In the genomic region with DNA sequence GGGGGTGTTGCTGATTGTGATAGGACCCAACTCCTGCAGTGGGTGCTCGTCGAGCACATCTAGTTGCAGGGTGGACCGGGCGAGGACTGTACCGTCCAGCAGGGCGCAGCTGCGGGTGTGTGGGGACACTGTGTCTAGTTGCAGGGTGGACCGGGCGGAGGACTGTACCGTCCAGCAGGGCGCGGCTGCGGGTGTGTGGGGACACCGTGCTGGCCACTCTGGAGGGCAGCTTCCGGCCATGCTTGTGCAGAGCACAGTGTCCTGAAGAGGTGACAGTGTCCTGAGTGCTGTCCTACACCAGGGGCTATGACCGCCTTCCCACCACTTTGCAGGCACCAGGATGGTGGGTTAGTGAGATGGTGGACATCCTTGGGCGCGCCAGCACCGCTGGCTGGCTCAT, we compare ENCODE assay signal across 2 cellular contexts.
TF ChIP-seq lines count a peak whose summit lies in the region.

No MANE protein-coding gene starts in this region.

TF ChIP-seq in HepG2, 621 proteins besides CTCF, POLR2A, EP300 and RAD21:
- TF ChIP-seq ZSCAN25 (CRISPR knock-in tag; IDR thresholded peaks at IDR 0.05), result no peak
- no peak for TF ChIP-seq CBX1 (IDR thresholded peaks at IDR 0.05; ENCODE audit: low read depth)
- no peak for TF ChIP-seq ZNF749 (CRISPR knock-in tag; IDR thresholded peaks at IDR 0.05; ENCODE audit: borderline replicate concordance)
- no peak for TF ChIP-seq SMYD3 (CRISPR knock-in tag; IDR thresholded peaks at IDR 0.05)
- TF ChIP-seq TBX2 (CRISPR knock-in tag; IDR thresholded peaks at IDR 0.05; ENCODE audit: borderline replicate concordance), result no peak
- TF ChIP-seq ZNF547 (CRISPR knock-in tag; IDR thresholded peaks at IDR 0.05), result no peak
- no peak for TF ChIP-seq PRPF4 (IDR thresholded peaks at IDR 0.05; ENCODE audit: low read depth, low read length, poor library complexity, severe bottlenecking)

TF ChIP-seq in SK-N-SH treated with all-trans-retinoic acid at 6 μM for 48 hours, 23 proteins besides CTCF, POLR2A, EP300 and RAD21:
- TF ChIP-seq ZNF8 (CRISPR knock-in tag; IDR thresholded peaks at IDR 0.05), result no peak
- no peak for TF ChIP-seq ZFP3 (CRISPR knock-in tag; IDR thresholded peaks at IDR 0.05)
- TF ChIP-seq ZNF70 (CRISPR knock-in tag; IDR thresholded peaks at IDR 0.05), result no peak
- TF ChIP-seq RARB (CRISPR knock-in tag; IDR thresholded peaks at IDR 0.05), result no peak
- TF ChIP-seq PPARA (CRISPR knock-in tag; IDR thresholded peaks at IDR 0.05; ENCODE audit: borderline replicate concordance), result no peak
- TF ChIP-seq TSHZ2 (CRISPR knock-in tag; IDR thresholded peaks at IDR 0.05), result no peak
- no peak for TF ChIP-seq ZFP30 (CRISPR knock-in tag; IDR thresholded peaks at IDR 0.05)
- TF ChIP-seq ZNF565 (CRISPR knock-in tag; conservative IDR thresholded peaks at IDR 0.05; ENCODE audit: low read depth), result no peak
- no peak for TF ChIP-seq ESRRG (CRISPR knock-in tag; IDR thresholded peaks at IDR 0.05)
- TF ChIP-seq ZC3H10 (CRISPR knock-in tag; IDR thresholded peaks at IDR 0.05), result no peak
TF ChIP-seq in SK-N-SH treated with all-trans-retinoic acid at 6 μM for 48 hours: peak in this region for 0.
